In the genomic region with DNA sequence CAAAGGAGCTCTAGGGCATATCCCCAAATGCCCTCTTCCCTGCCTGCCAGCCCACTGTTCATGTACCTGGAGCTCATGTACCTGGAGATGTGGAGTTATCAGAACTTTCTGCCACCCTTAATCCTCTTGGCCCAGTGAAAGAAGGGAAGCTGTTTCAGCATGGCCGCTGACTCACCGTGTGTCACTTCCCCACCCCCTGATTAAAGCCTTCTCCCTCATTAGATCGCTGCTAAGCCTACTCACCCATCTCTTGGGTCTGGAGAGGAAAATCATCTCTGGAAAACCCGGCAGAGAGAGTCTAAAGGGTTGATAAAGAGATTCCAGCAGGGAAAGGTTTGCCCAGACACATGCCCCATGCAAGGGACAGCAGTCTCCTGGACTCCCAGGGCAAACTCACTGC, we compare ENCODE assay signal across 8 cellular contexts. TPM values are rescaled to one million over a fixed set of nuclear protein-coding genes. Genes with fewer than 3 reads are reported as not detected.
DNase-seq lines count a peak whose midpoint lies in the region; ATAC-seq and TF ChIP-seq lines count a peak whose summit lies in the region.

No MANE protein-coding gene starts in this region.

- no peak for TF ChIP-seq CTCF in fibroblast of lung (conservative IDR thresholded peaks at IDR 0.05 in 1 of 2, IDR thresholded peaks at IDR 0.05 in 1 of 2; ENCODE audit: low read depth in 1 of 2, low read length in 2 of 2)

- H3K9me3 ChIP-seq in fibroblast of lung (ENCODE audit: control insufficient read depth, insufficient read depth, low read depth, low read length): no peaks in the 10 kb centered on the region

- H3K9ac ChIP-seq in fibroblast of lung (ENCODE audit: insufficient read depth, low read length): no peak overlapping the region

- peaks cover 31% of the 10 kb centered on the region for H3K27me3 Mint-ChIP-seq in stimulated activated memory B cell treated with anti-CD40 and anti-IgM and Interleukin-4, amounts not matched to agents 10 μg/mL and 1 μg/mL and 100 μg/mL, for 72 hours

- no peak overlapping the region for H3K27ac Mint-ChIP-seq in stimulated activated memory B cell treated with anti-CD40 and anti-IgM and Interleukin-4, amounts not matched to agents 10 μg/mL and 1 μg/mL and 100 μg/mL, for 72 hours

- ATAC-seq in stimulated activated memory B cell treated with anti-CD40 and anti-IgM and Interleukin-4, amounts not matched to agents 10 μg/mL and 1 μg/mL and 100 μg/mL, for 72 hours: no peak
- no peak for ATAC-seq in GM18867 (IDR thresholded peaks at IDR 0.05; ENCODE audit: unreplicated experiment)

- H3K4me1 Mint-ChIP-seq in stimulated activated memory B cell treated with anti-CD40 and anti-IgM and Interleukin-4, amounts not matched to agents 10 μg/mL and 1 μg/mL and 100 μg/mL, for 72 hours: peaks cover 61% of the 10 kb centered on the region

- H3K4me1 ChIP-seq in fibroblast of lung (ENCODE audit: control insufficient read depth, extremely low read depth, insufficient read depth, low read length): peaks cover 53% of the 10 kb centered on the region

- peaks cover 15% of the 10 kb centered on the region for H3K79me2 ChIP-seq in fibroblast of lung (ENCODE audit: control insufficient read depth, insufficient read depth, low read length)

- peak overlapping the region in 1 of 4 experiments; percentile 36 for H3K4me3 ChIP-seq in fibroblast of lung (replicated peaks in 1 of 4; ENCODE audit: control extremely low read depth in 1 of 4, insufficient read depth in 1 of 4, low read depth in 3 of 4, low read length in 4 of 4)

- peak overlapping the region; percentile 57 for H3K27ac ChIP-seq in fibroblast of lung (ENCODE audit: insufficient read depth, low read length)

- DNase-seq in activated naive CD4-positive, alpha-beta T cell treated with Interleukin-2 at 50 U/mL for 16 hours: peak; percentile 31
- no peak for DNase-seq in activated naive CD4-positive, alpha-beta T cell treated with anti-CD3 and anti-CD28 coated beads, Interleukin-2, amount 50 U/mL, for 16 hours
- peak; percentile 97 for DNase-seq in RKO (ENCODE audit: low spot score)
- DNase-seq in fibroblast of lung (ENCODE audit: low read depth in 2 of 2): peak; percentile 74 to 93
- DNase-seq in activated gamma-delta T cell (lab: John Stamatoyannopoulos, UW): no peak
- no peak for DNase-seq in NCI-H187 treated with DMSO at 0.1 percent for 48 hours (lab: John Stamatoyannopoulos, UW)

- H3K36me3 Mint-ChIP-seq in stimulated activated memory B cell treated with anti-CD40 and anti-IgM and Interleukin-4, amounts not matched to agents 10 μg/mL and 1 μg/mL and 100 μg/mL, for 72 hours: no peaks in the 10 kb centered on the region

- no peaks in the 10 kb centered on the region for H3K27me3 ChIP-seq in fibroblast of lung (ENCODE audit: control insufficient read depth, insufficient read depth, low read length)

- no peaks in the 10 kb centered on the region for H3K9me3 Mint-ChIP-seq in stimulated activated memory B cell treated with anti-CD40 and anti-IgM and Interleukin-4, amounts not matched to agents 10 μg/mL and 1 μg/mL and 100 μg/mL, for 72 hours

- peak overlapping the region; percentile 1 for H3K4me3 Mint-ChIP-seq in stimulated activated memory B cell treated with anti-CD40 and anti-IgM and Interleukin-4, amounts not matched to agents 10 μg/mL and 1 μg/mL and 100 μg/mL, for 72 hours

- H4K20me1 ChIP-seq in fibroblast of lung (ENCODE audit: control insufficient read depth, extremely low read depth, insufficient read depth, low read length): no peaks in the 10 kb centered on the region

- no peak overlapping the region for H2AFZ ChIP-seq in fibroblast of lung (ENCODE audit: low read length)

- H3K4me2 ChIP-seq in fibroblast of lung (ENCODE audit: extremely low read depth, insufficient read depth, low read length): peak overlapping the region; percentile 9

- no peaks in the 10 kb centered on the region for H3K36me3 ChIP-seq in fibroblast of lung (ENCODE audit: control insufficient read depth, insufficient read depth, low read length)

RNA-seq across cellular contexts. Expression of a gene that starts 4.5 kb away (rescaled TPM):
- 243 and 514 TPM in 2 replicates for total RNA-seq in fibroblast of lung
- 108 and 112 TPM in 2 replicates for polyA plus RNA-seq in fibroblast of lung
- polyA plus RNA-seq in fibroblast of lung (2012): 184 and 214 TPM in 2 replicates
- polyA minus RNA-seq in fibroblast of lung (ENCODE audit: low replicate concordance): 328 and 406 TPM in 2 replicates

Comparison
In these comparisons a context has a peak if more than half of its experiments do, and no peak if none do; other contexts are left out.
1. DNase-seq: peak in activated naive CD4-positive, alpha-beta T cell treated with Interleukin-2 at 50 U/mL for 16 hours (single experiment), RKO (single experiment) and fibroblast of lung (2 of 2); none in activated naive CD4-positive, alpha-beta T cell treated with anti-CD3 and anti-CD28 coated beads, Interleukin-2, amount 50 U/mL, for 16 hours (single experiment), activated gamma-delta T cell (single experiment) and NCI-H187 treated with DMSO at 0.1 percent for 48 hours (single experiment).